ENCODE assay signal across 1 cellular context in genomic region chr5:92969781-92970237, GRCh38.
TF ChIP-seq lines count a peak whose summit lies in the region.

No MANE protein-coding gene starts in this region.

TF ChIP-seq in SK-N-SH, 30 proteins besides CTCF, POLR2A, EP300 and RAD21 (continued from another document):
- no peak for TF ChIP-seq REST (IDR thresholded peaks at IDR 0.05; ENCODE audit: low read depth, low read length)
- TF ChIP-seq CHD2 (IDR thresholded peaks at IDR 0.05; ENCODE audit: low read length, partially characterized antibody), result no peak
- no peak for TF ChIP-seq USF2 (IDR thresholded peaks at IDR 0.05; ENCODE audit: borderline replicate concordance, low read depth, low read length)
- no peak for TF ChIP-seq MXI1 (IDR thresholded peaks at IDR 0.05; ENCODE audit: low read depth, low read length)
- TF ChIP-seq PBX3 (IDR thresholded peaks at IDR 0.05), result no peak
- no peak for TF ChIP-seq FOSL2 (IDR thresholded peaks at IDR 0.05; ENCODE audit: borderline replicate concordance, low read depth)
- no peak for TF ChIP-seq FOXM1 (IDR thresholded peaks at IDR 0.05; ENCODE audit: low read depth)
- no peak for TF ChIP-seq ELF1 (IDR thresholded peaks at IDR 0.05)
- no peak for TF ChIP-seq RCOR1 (IDR thresholded peaks at IDR 0.05; ENCODE audit: low read length)
- no peak for TF ChIP-seq EZH2phosphoT487 (IDR thresholded peaks at IDR 0.05; ENCODE audit: borderline replicate concordance, low read depth)
